ENCODE assay signal across 6 cellular contexts in the genomic region with DNA sequence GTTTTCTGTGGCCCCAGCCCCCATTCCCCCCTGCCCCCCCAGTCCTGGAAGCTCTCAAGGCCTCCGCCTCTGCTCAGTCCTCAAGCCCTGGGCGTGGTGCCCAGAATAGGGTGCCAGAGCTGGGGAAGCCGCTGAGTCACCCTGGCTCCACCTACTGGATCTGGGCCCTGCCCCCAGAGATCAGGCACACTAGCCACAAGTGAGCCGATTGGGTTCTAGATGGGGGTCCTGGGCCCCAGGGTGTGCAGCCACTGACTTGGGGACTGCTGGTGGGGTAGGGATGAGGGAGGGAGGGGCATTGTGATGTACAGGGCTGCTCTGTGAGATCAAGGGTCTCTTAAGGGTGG. TPM values are rescaled to one million over a fixed set of nuclear protein-coding genes. Genes with fewer than 3 reads are reported as not detected.
A peak's percentile ranks its signal among the peaks of the same experiment; 100 is the strongest.
DNase-seq lines count a peak whose midpoint lies in the region; ATAC-seq, FAIRE-seq and TF ChIP-seq lines count a peak whose summit lies in the region.

No MANE protein-coding gene starts in this region.

- H3K27me3 Mint-ChIP-seq in CD4-positive, alpha-beta T cell: no peaks in the 10 kb centered on the region

- peak overlapping the region; percentile 54 for H3K9ac ChIP-seq in mucosa of stomach (ENCODE audit: low read length)

- H3K27ac ChIP-seq in CD4-positive, alpha-beta T cell (ENCODE audit: low read depth, low read length): no peak overlapping the region
- H3K27ac ChIP-seq in brain microvascular endothelial cell: peak overlapping the region; percentile 61

- ATAC-seq in CD4-positive, alpha-beta T cell (ENCODE audit: poor library complexity): no peak
- ATAC-seq in HG02571 (IDR thresholded peaks at IDR 0.05; ENCODE audit: unreplicated experiment): no peak

- no peaks in the 10 kb centered on the region for H3K9me3 Mint-ChIP-seq in CD4-positive, alpha-beta T cell

- H3K27ac Mint-ChIP-seq in CD4-positive, alpha-beta T cell: peak overlapping the region; percentile 4

- CTCF ChIA-PET in CD4-positive, alpha-beta T cell (lab: Charles Lee): interaction anchor here (0.7 kb wide), 1 partner anchor 15 kb away, joined by 3 read pairs; no protein-coding TSS in a partner anchor

- H3K9me3 ChIP-seq in CD4-positive, alpha-beta T cell (ENCODE audit: control insufficient read depth, low read length): no peaks in the 10 kb centered on the region
- no peaks in the 10 kb centered on the region for H3K9me3 ChIP-seq in mucosa of stomach (ENCODE audit: control insufficient read depth, low read length)

- no peak overlapping the region for H3K4me3 ChIP-seq in brain microvascular endothelial cell (ENCODE audit: low read depth, low read length)
- H3K4me3 ChIP-seq in mucosa of stomach (ENCODE audit: low read length): no peak overlapping the region

- POLR2A ChIA-PET in CD4-positive, alpha-beta T cell (lab: Charles Lee): no interaction called here

- peaks cover 31% of the 10 kb centered on the region for H3K4me1 ChIP-seq in mucosa of stomach (ENCODE audit: control insufficient read depth, insufficient read depth, low read length)

- no peaks in the 10 kb centered on the region for H3K27me3 ChIP-seq in CD4-positive, alpha-beta T cell (ENCODE audit: control insufficient read depth, insufficient read depth, low read length)
- H3K27me3 ChIP-seq in brain microvascular endothelial cell (replicated peaks) (no peaks in the 10 kb centered on the region), mucosa of stomach (ENCODE audit: control insufficient read depth, insufficient read depth, low read length) (no peaks in the 10 kb centered on the region)

- no peak for TF ChIP-seq CTCF in CD4-positive, alpha-beta T cell (IDR thresholded peaks at IDR 0.05)
- no peak for TF ChIP-seq CTCF in brain microvascular endothelial cell (IDR thresholded peaks at IDR 0.05; ENCODE audit: low read depth, low read length, missing control alignments)

- peaks cover 31% of the 10 kb centered on the region for H3K4me1 Mint-ChIP-seq in CD4-positive, alpha-beta T cell (ENCODE audit: low read depth)

- peaks cover 78% of the 10 kb centered on the region for H3K36me3 ChIP-seq in brain microvascular endothelial cell (replicated peaks)
- H3K36me3 ChIP-seq in mucosa of stomach (ENCODE audit: control insufficient read depth, insufficient read depth, low read length): peaks cover 37% of the 10 kb centered on the region

- peak in 5 of 10 experiments; percentile 22 to 49 (median 32) for DNase-seq in CD4-positive, alpha-beta T cell
- DNase-seq in NCI-H446 (lab: John Stamatoyannopoulos, UW) (peak; percentile 95 to 98), brain microvascular endothelial cell (peak; percentile 95), GM19239 (ENCODE audit: insufficient read length, low spot score) (no peak)

- H3K4me3 Mint-ChIP-seq in CD4-positive, alpha-beta T cell: no peak overlapping the region

- in situ Hi-C loops in brain microvascular endothelial cell (cut with HindIII; ENCODE audit: low pct_ligation_motif_present, low sequenced_read_pairs): no loop called here

- intact Hi-C loops in CD4-positive, alpha-beta T cell (cut with DNase I, micrococcal nuclease): no loop called here

- peaks cover 84% of the 10 kb centered on the region for H3K36me3 Mint-ChIP-seq in CD4-positive, alpha-beta T cell (ENCODE audit: low read depth)

- no peak for FAIRE-seq in GM19239 (lab: Jason Lieb, UNC)

RNA-seq across cellular contexts. Expression of a gene that starts 5.7 kb away (rescaled TPM):
- 100 to 1,000 TPM; 211 to 217 TPM for total RNA-seq in CD4-positive, alpha-beta T cell

RNA-seq across cellular contexts. Expression of a gene that starts 17.3 kb away (rescaled TPM):
- total RNA-seq in CD4-positive, alpha-beta T cell: 10 to 100 TPM; 10.4 to 11.0 TPM

RNA-seq across cellular contexts. Expression of a gene that starts 21.0 kb away (rescaled TPM):
- 100 to 1,000 TPM; 159 TPM for total RNA-seq in CD4-positive, alpha-beta T cell

RNA-seq across cellular contexts. Expression of a gene that starts 41.3 kb away (rescaled TPM):
- 1 to 10 TPM; 3.2 to 3.5 TPM for total RNA-seq in CD4-positive, alpha-beta T cell

RNA-seq across cellular contexts. Expression of a gene that starts 41.4 kb away (rescaled TPM):
- 10 to 100 TPM; 19.1 to 21.1 TPM for total RNA-seq in CD4-positive, alpha-beta T cell
